1 cellular context compared by ENCODE assay signal in the genomic region with DNA sequence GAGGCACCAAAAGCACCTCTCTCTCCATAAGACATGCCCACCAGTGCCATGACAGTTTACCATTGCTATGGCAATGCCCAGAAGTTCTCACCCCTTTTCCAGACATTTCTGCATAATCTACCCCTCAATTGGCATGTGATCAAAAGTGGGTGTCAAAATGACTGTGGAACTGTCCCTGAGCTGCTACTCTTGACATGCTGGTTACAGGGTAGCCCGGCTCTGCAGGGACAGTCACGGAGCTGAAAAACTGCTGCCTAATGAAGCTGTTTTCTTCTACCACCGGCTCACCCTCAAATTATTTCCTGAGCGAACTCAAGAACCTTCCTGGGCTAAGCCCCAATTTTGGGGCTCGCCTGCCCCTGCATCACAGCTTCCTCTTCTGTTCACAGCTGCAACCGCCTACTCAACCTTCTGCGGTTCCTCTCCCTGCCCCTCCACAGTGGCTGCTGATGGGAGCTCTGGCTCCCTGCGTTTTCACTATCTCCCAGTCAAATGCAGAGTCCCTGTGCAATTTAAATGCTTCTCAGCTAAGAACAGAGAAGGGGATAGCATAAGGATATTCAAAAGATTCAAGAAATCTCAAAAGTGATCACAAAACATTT.
TF ChIP-seq lines count a peak whose summit lies in the region.

No MANE protein-coding gene starts in this region.

TF ChIP-seq in SK-N-SH, 30 proteins besides CTCF, POLR2A, EP300 and RAD21 (continued from another document):
- TF ChIP-seq TEAD4 (IDR thresholded peaks at IDR 0.05; ENCODE audit: borderline replicate concordance, insufficient read depth) (no peak), EZH2phosphoT487 (IDR thresholded peaks at IDR 0.05; ENCODE audit: borderline replicate concordance, low read depth) (no peak), TAF1 (IDR thresholded peaks at IDR 0.05; ENCODE audit: borderline replicate concordance, low read depth, low read length) (no peak), MXI1 (IDR thresholded peaks at IDR 0.05; ENCODE audit: low read depth, low read length) (no peak)
- TF ChIP-seq, protein P1, sequence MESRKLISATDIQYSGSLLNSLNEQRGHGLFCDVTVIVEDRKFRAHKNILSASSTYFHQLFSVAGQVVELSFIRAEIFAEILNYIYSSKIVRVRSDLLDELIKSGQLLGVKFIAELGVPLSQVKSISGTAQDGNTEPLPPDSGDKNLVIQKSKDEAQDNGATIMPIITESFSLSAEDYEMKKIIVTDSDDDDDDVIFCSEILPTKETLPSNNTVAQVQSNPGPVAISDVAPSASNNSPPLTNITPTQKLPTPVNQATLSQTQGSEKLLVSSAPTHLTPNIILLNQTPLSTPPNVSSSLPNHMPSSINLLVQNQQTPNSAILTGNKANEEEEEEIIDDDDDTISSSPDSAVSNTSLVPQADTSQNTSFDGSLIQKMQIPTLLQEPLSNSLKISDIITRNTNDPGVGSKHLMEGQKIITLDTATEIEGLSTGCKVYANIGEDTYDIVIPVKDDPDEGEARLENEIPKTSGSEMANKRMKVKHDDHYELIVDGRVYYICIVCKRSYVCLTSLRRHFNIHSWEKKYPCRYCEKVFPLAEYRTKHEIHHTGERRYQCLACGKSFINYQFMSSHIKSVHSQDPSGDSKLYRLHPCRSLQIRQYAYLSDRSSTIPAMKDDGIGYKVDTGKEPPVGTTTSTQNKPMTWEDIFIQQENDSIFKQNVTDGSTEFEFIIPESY (IDR thresholded peaks at IDR 0.05; ENCODE audit: borderline replicate concordance, low read depth): no peak
- TF ChIP-seq, protein P2, sequence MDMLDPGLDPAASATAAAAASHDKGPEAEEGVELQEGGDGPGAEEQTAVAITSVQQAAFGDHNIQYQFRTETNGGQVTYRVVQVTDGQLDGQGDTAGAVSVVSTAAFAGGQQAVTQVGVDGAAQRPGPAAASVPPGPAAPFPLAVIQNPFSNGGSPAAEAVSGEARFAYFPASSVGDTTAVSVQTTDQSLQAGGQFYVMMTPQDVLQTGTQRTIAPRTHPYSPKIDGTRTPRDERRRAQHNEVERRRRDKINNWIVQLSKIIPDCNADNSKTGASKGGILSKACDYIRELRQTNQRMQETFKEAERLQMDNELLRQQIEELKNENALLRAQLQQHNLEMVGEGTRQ (IDR thresholded peaks at IDR 0.05; ENCODE audit: borderline replicate concordance, low read depth, low read length): no peak
